Comparison of ENCODE assay signal across 16 cellular contexts in genomic region chr6:110566346-110567125, GRCh38.
DNase-seq lines count a peak whose midpoint lies in the region; ATAC-seq and TF ChIP-seq lines count a peak whose summit lies in the region.
"Had no signal": no experiment of that assay in that cellular context is flagged by ENCODE, and none has a peak within 500 bp of the region (broad histone marks: within the 10 kb centered on the region; RNA-seq: fewer than 3 reads in every experiment).

No MANE protein-coding gene starts in this region.

- H3K27ac Mint-ChIP-seq in progenitor cell of endocrine pancreas = peak overlapping the region; percentile 21
- H3K27ac Mint-ChIP-seq: activated naive CD4-positive, alpha-beta T cell treated with anti-CD3 and anti-CD28 coated beads, Interleukin-2, amount 50 U/mL, for 72 hours; dendritic cell treated with granulocyte-macrophage colony-stimulating factor and Interleukin-4, amounts not matched to agents 40 ng/mL and 50 ng/mL, for 4 days; stimulated activated effector memory CD8-positive, alpha-beta T cell treated with anti-CD3 and anti-CD28 coated beads, Interleukin-12 subunit alpha, Interleukin-12 subunit beta, amount 100 ng/mL, for 72 hours had no signal

- DNase-seq in COLO668 (lab: John Stamatoyannopoulos, UW; ENCODE audit: unreplicated experiment) = peak; percentile 14
- peak; percentile 83 for DNase-seq in SK-N-DZ (ENCODE audit: low spot score)
- peak; percentile 57 for DNase-seq in left ventricle myocardium superior
- no peak for DNase-seq in progenitor cell of endocrine pancreas (ENCODE audit: low spot score, unreplicated experiment)
- DNase-seq in activated naive CD4-positive, alpha-beta T cell treated with Interleukin-2 at 50 U/mL for 16 hours = no peak
- no peak for DNase-seq in NCI-H1694 (lab: John Stamatoyannopoulos, UW)
- DNase-seq in NCI-H187 treated with DMSO at 0.1 percent for 48 hours (lab: John Stamatoyannopoulos, UW) = no peak
- DNase-seq: foreskin fibroblast; GF-D8; SHP77 treated with DMSO at 0.1 percent for 48 hours; stimulated activated CD4-positive, alpha-beta T cell treated with anti-CD3 and anti-CD28 coated beads, Interleukin-2, amount 100 ng/mL, for 24 hours; WERI-Rb-1 had no signal

- no peaks in the 10 kb centered on the region for H3K9me3 Mint-ChIP-seq in progenitor cell of endocrine pancreas (ENCODE audit: low read depth)
- H3K9me3 Mint-ChIP-seq: dendritic cell treated with granulocyte-macrophage colony-stimulating factor and Interleukin-4, amounts not matched to agents 40 ng/mL and 50 ng/mL, for 4 days; stimulated activated effector memory CD8-positive, alpha-beta T cell treated with anti-CD3 and anti-CD28 coated beads, Interleukin-12 subunit alpha, Interleukin-12 subunit beta, amount 100 ng/mL, for 72 hours had no signal

- no peak for TF ChIP-seq CTCF in progenitor cell of endocrine pancreas (IDR thresholded peaks at IDR 0.05; ENCODE audit: unreplicated experiment)

- no peaks in the 10 kb centered on the region for H3K36me3 Mint-ChIP-seq in progenitor cell of endocrine pancreas (ENCODE audit: insufficient read depth)
- H3K36me3 Mint-ChIP-seq: stimulated activated effector memory CD8-positive, alpha-beta T cell treated with anti-CD3 and anti-CD28 coated beads, Interleukin-12 subunit alpha, Interleukin-12 subunit beta, amount 100 ng/mL, for 72 hours had no signal

- H3K27me3 Mint-ChIP-seq in progenitor cell of endocrine pancreas = no peaks in the 10 kb centered on the region
- H3K27me3 Mint-ChIP-seq: dendritic cell treated with granulocyte-macrophage colony-stimulating factor and Interleukin-4, amounts not matched to agents 40 ng/mL and 50 ng/mL, for 4 days had no signal

- peak; percentile 98 for ATAC-seq in left ventricle myocardium superior
- no peak for ATAC-seq in HG03571 (IDR thresholded peaks at IDR 0.05; ENCODE audit: unreplicated experiment)
- ATAC-seq: activated naive CD4-positive, alpha-beta T cell treated with anti-CD3 and anti-CD28 coated beads, Interleukin-2, amount 50 U/mL, for 72 hours; stimulated activated effector memory CD8-positive, alpha-beta T cell treated with anti-CD3 and anti-CD28 coated beads, Interleukin-12 subunit alpha, Interleukin-12 subunit beta, amount 100 ng/mL, for 72 hours had no signal

- intact Hi-C loops in left ventricle myocardium superior (cut with micrococcal nuclease) = no loop called here

- H3K4me3 Mint-ChIP-seq in progenitor cell of endocrine pancreas (ENCODE audit: low read depth) = no peak overlapping the region
- H3K4me3 Mint-ChIP-seq: dendritic cell treated with granulocyte-macrophage colony-stimulating factor and Interleukin-4, amounts not matched to agents 40 ng/mL and 50 ng/mL, for 4 days; stimulated activated effector memory CD8-positive, alpha-beta T cell treated with anti-CD3 and anti-CD28 coated beads, Interleukin-12 subunit alpha, Interleukin-12 subunit beta, amount 100 ng/mL, for 72 hours had no signal

- H3K4me1 Mint-ChIP-seq in progenitor cell of endocrine pancreas (ENCODE audit: low read depth) = peaks cover 16% of the 10 kb centered on the region

Comparison
In these comparisons a context has a peak if more than half of its experiments do, and no peak if none do; other contexts are left out.
1. DNase-seq: peak in COLO668 (single experiment), SK-N-DZ (single experiment) and left ventricle myocardium superior (single experiment); none in progenitor cell of endocrine pancreas (single experiment), activated naive CD4-positive, alpha-beta T cell treated with Interleukin-2 at 50 U/mL for 16 hours (single experiment), NCI-H1694 (single experiment) and NCI-H187 treated with DMSO at 0.1 percent for 48 hours (single experiment).